13 cellular contexts compared by ENCODE assay signal in the genomic region with DNA sequence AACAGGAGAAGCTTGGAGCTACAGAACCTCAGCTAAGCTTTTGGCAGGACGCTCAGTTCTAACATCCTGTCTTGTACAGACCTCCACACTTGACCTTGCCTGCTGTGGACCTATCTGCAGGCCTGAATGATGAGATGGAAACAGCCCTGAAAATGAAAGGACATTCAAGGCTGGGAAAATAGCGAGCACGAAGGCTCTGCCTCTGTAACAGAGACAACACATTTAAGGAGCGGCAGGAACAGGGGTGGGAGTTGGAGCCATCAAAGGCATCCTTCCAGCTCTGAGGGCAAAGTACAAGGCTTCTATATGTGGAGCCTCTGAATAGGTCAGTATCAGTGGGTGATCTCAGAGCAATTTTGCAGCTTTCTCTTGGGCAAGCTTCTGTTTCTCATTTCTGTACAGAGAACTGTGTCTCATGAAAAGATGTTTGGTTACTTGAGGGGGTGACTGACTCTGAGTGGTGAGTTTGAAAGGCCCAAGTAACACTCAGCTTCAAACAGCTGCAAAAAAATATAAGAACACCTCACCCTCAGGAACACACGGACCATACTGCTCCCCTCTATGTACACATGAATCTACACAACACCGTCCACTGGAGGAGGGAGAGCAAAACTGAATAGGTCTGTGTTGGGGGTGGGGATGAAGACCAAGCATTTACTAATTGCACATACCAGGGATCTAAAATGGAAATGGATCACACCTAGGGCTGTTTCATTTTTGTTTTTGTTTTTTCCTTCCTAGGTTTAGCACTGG.
A peak's percentile ranks its signal among the peaks of the same experiment; 100 is the strongest.
DNase-seq lines count a peak whose midpoint lies in the region; ATAC-seq, FAIRE-seq and TF ChIP-seq lines count a peak whose summit lies in the region.
"Had no signal": no experiment of that assay in that cellular context is flagged by ENCODE, and none has a peak within 500 bp of the region (broad histone marks: within the 10 kb centered on the region; RNA-seq: fewer than 3 reads in every experiment).

No MANE protein-coding gene starts in this region.

- no peaks in the 10 kb centered on the region for H3K4me1 Mint-ChIP-seq in activated T-helper 17 cell treated with anti-CD3 and anti-CD28 coated beads, Interleukin-2, amount 50 U/mL, for 72 hours

- DNase-seq in dermis blood vessel endothelial cell (peak; percentile 41), HepG2 (ENCODE audit: low spot score) (peak; percentile 89), prostate gland (ENCODE audit: low spot score) (no peak), NCI-H2029 treated with DMSO at 0.1 percent for 48 hours (lab: John Stamatoyannopoulos, UW) (no peak)
- DNase-seq: activated CD4-positive, alpha-beta T cell treated with anti-CD3 and anti-CD28 coated beads for 4 hours; activated T-cell treated with anti-CD3 and anti-CD28 coated beads, Interleukin-2, amount 50 U/mL, for 24 hours; anterior cingulate cortex; NCI-H1092 treated with DMSO at 0.1 percent for 48 hours had no signal

- CTCF ChIA-PET in HepG2 (lab: Yijun Ruan, JAX; ENCODE audit: low intra/inter-chr PET ratio, low total read pairs), result no interaction called here

- H3K36me3 ChIP-seq in HepG2 (replicated peaks in 1 of 2; ENCODE audit: control insufficient read depth in 1 of 2, insufficient read depth in 2 of 2, low read length in 2 of 2), result no peaks in the 10 kb centered on the region
- H3K36me3 ChIP-seq in prostate gland, result no peaks in the 10 kb centered on the region

- TF ChIP-seq EP300 in HepG2 (IDR thresholded peaks at IDR 0.05; ENCODE audit: low read depth in 2 of 2, low read length in 2 of 2), result peak in 1 of 2 experiments; percentile 33; a peak in 2 of 4 replicates
- TF ChIP-seq EP300 in HepG2 (CRISPR knock-in tag; IDR thresholded peaks at IDR 0.05; ENCODE audit: borderline replicate concordance), result peak; percentile 31; the same call in 1 of the 2 replicates

- POLR2A ChIA-PET in HepG2 (lab: Yijun Ruan, JAX), result interaction anchor here (1.0 to 1.8 kb wide), 7 partner anchors 9 to 117 kb away, joined by 4 to 22 read pairs (median 5); no protein-coding TSS in a partner anchor

- TF ChIP-seq POLR2A in HepG2 (IDR thresholded peaks at IDR 0.05; ENCODE audit: insufficient read depth in 1 of 2, low read depth in 2 of 2, low read length in 2 of 2) (no peak), prostate gland (IDR thresholded peaks at IDR 0.05) (no peak)

- no TSS peak for BruUV-seq in HepG2 (replicated peaks; lab: Mats Ljungman, UMichigan)

- no peaks in the 10 kb centered on the region for H3K9me3 ChIP-seq in HepG2 (ENCODE audit: low read length)
- no peaks in the 10 kb centered on the region for H3K9me3 ChIP-seq in prostate gland

- H3K4me1 ChIP-seq in HepG2 (ENCODE audit: insufficient read depth, low read length) (peaks cover 23% of the 10 kb centered on the region), prostate gland (replicated peaks) (no peaks in the 10 kb centered on the region)

- H3K27ac Mint-ChIP-seq in activated T-helper 17 cell treated with anti-CD3 and anti-CD28 coated beads, Interleukin-2, amount 50 U/mL, for 72 hours, result no peak overlapping the region
- H3K27ac Mint-ChIP-seq: activated T-cell treated with anti-CD3 and anti-CD28 coated beads, Interleukin-2, amount 50 U/mL, for 24 hours; T-helper 2 cell treated with Interferon-gamma antibody and Interleukin-4, amounts not matched to agents 5 μg/mL and 100 μg/mL, for 36 hours had no signal

- H3K9ac ChIP-seq in HepG2 (ENCODE audit: insufficient read depth, low read depth, low read length), result no peak overlapping the region

- H3K27me3 Mint-ChIP-seq in activated T-helper 17 cell treated with anti-CD3 and anti-CD28 coated beads, Interleukin-2, amount 50 U/mL, for 72 hours, result no peaks in the 10 kb centered on the region
- H3K27me3 Mint-ChIP-seq: activated T-cell treated with anti-CD3 and anti-CD28 coated beads, Interleukin-2, amount 50 U/mL, for 24 hours had no signal

- H3K4me2 ChIP-seq in HepG2 (ENCODE audit: low read depth, low read length), result peak overlapping the region; percentile 58

- TF ChIP-seq CTCF in HepG2 (CRISPR knock-in tag; IDR thresholded peaks at IDR 0.05), result no peak
- TF ChIP-seq CTCF in prostate gland (IDR thresholded peaks at IDR 0.05), result no peak

- in situ Hi-C loops in HepG2 (cut with HindIII; ENCODE audit: extremely low pct_ligation_motif_present, low pct_unique_long_range_greater_than_20kb), result no loop called here

- H3K27me3 ChIP-seq in HepG2 (ENCODE audit: control insufficient read depth in 1 of 2, insufficient read depth in 2 of 2, low read length in 2 of 2), result no peaks in the 10 kb centered on the region
- no peaks in the 10 kb centered on the region for H3K27me3 ChIP-seq in prostate gland (replicated peaks; ENCODE audit: insufficient read depth)

- no peak overlapping the region for H3K4me3 Mint-ChIP-seq in activated T-helper 17 cell treated with anti-CD3 and anti-CD28 coated beads, Interleukin-2, amount 50 U/mL, for 72 hours
- H3K4me3 Mint-ChIP-seq: activated T-cell treated with anti-CD3 and anti-CD28 coated beads, Interleukin-2, amount 50 U/mL, for 24 hours; T-helper 2 cell treated with Interferon-gamma antibody and Interleukin-4, amounts not matched to agents 5 μg/mL and 100 μg/mL, for 36 hours had no signal

- H3K4me3 ChIP-seq in HepG2 (replicated peaks in 1 of 3; ENCODE audit: insufficient read depth in 1 of 3, low read depth in 2 of 3, low read length in 3 of 3) (peak overlapping the region; percentile 9 to 29 (median 15); a peak in 4 of 6 replicates), prostate gland (no peak overlapping the region)

- H3K27ac ChIP-seq in HepG2 (ENCODE audit: extremely low read length, insufficient read depth, low read length) (peak overlapping the region; percentile 46), prostate gland (peak overlapping the region; percentile 3 to 38)

- TF ChIP-seq RAD21 in HepG2 (CRISPR knock-in tag; IDR thresholded peaks at IDR 0.05), result no peak

- no peak overlapping the region for H2AFZ ChIP-seq in HepG2 (ENCODE audit: low read length)

- no peaks in the 10 kb centered on the region for H3K36me3 Mint-ChIP-seq in activated T-helper 17 cell treated with anti-CD3 and anti-CD28 coated beads, Interleukin-2, amount 50 U/mL, for 72 hours (ENCODE audit: low read depth)

- FAIRE-seq in HepG2 (lab: Jason Lieb, UNC), result peak; percentile 74

- H4K20me1 ChIP-seq in HepG2 (ENCODE audit: insufficient read depth, low read length), result no peaks in the 10 kb centered on the region

- intact Hi-C loops in HepG2 (cut with micrococcal nuclease; ENCODE audit: unreplicated experiment), result no loop called here
- intact Hi-C loops in prostate gland (cut with DNase I), result loop anchor here (5.0 kb wide), 1 partner anchor 331 kb away; no protein-coding TSS in a partner anchor

- 5% methylated on average over 6 of the region's 6 CpGs for WGBS in HepG2 (ENCODE audit: low lambda C conversion rate)
- WGBS in prostate gland, result 62% methylated on average over 6 of the region's 6 CpGs

- peak; percentile 42 for ATAC-seq in GM18511 (IDR thresholded peaks at IDR 0.05; ENCODE audit: unreplicated experiment)
- peak; percentile 98 for ATAC-seq in HepG2
- no peak for ATAC-seq in GM21825 (IDR thresholded peaks at IDR 0.05; ENCODE audit: unreplicated experiment)
- no peak for ATAC-seq in activated T-helper 17 cell treated with anti-CD3 and anti-CD28 coated beads, Interleukin-2, amount 50 U/mL, for 72 hours (replicated peaks)
- no peak for ATAC-seq in GM21381 (IDR thresholded peaks at IDR 0.05; ENCODE audit: unreplicated experiment)

- H3K9me3 Mint-ChIP-seq in activated T-helper 17 cell treated with anti-CD3 and anti-CD28 coated beads, Interleukin-2, amount 50 U/mL, for 72 hours, result no peaks in the 10 kb centered on the region
- H3K9me3 Mint-ChIP-seq: activated T-cell treated with anti-CD3 and anti-CD28 coated beads, Interleukin-2, amount 50 U/mL, for 24 hours; T-helper 2 cell treated with Interferon-gamma antibody and Interleukin-4, amounts not matched to agents 5 μg/mL and 100 μg/mL, for 36 hours had no signal

- no peaks in the 10 kb centered on the region for H3K79me2 ChIP-seq in HepG2 (ENCODE audit: insufficient read depth, low read length)

TF ChIP-seq in HepG2, 621 proteins besides CTCF, POLR2A, EP300 and RAD21 (continues in another document):
- TF ChIP-seq SOX13 (IDR thresholded peaks at IDR 0.05) (no peak), SOX13 (CRISPR knock-in tag; conservative IDR thresholded peaks at IDR 0.05 in 1 of 2, IDR thresholded peaks at IDR 0.05 in 1 of 2) (0 out of 4 replicates have a peak, but pooled peaks of 1 of the 2 experiments have one; percentile 4), HHEX (CRISPR knock-in tag; IDR thresholded peaks at IDR 0.05) (no peak), ZNF230 (CRISPR knock-in tag; IDR thresholded peaks at IDR 0.05) (no peak), SMARCC2 (IDR thresholded peaks at IDR 0.05) (no peak), AHR (CRISPR knock-in tag; IDR thresholded peaks at IDR 0.05) (no peak), ZFP36L2 (CRISPR knock-in tag; IDR thresholded peaks at IDR 0.05) (no peak)

Comparison
In these comparisons a context has a peak if more than half of its experiments do, and no peak if none do; other contexts are left out.
1. ATAC-seq: peak in GM18511 (single experiment) and HepG2 (single experiment); none in GM21825 (single experiment), activated T-helper 17 cell treated with anti-CD3 and anti-CD28 coated beads, Interleukin-2, amount 50 U/mL, for 72 hours (single experiment) and GM21381 (single experiment).
2. DNase-seq: peak in dermis blood vessel endothelial cell (single experiment) and HepG2 (single experiment); none in prostate gland (single experiment) and NCI-H2029 treated with DMSO at 0.1 percent for 48 hours (single experiment).
3. H3K4me3 ChIP-seq: peak in HepG2 (3 of 3); none in prostate gland (0 of 2).